ENCODE assay signal across 9 cellular contexts in the genomic region with DNA sequence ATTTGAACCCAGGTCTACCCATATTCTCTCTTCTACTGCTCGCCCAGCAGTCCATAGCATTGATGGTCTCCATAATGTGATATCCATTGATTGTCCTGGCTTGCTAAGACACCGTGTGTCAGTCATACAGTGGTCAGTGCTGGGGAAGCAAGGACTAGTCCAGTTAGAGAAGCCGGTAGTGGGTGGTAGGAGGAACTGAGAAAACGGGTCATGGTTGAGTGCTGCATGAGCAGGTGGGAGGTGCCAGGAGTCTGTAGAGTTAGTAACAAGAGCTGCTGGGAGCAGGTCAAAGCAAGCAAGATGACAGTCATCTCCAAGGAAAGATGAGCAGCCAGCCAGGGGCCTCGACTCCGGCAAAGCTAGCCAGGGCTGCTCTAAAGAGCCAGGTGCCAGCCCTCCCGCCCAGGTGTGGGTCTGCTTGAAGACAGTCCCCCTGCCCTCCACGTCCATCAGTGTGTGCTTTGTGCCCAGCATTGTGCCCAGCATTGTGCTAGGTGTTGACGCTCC. TPM values are rescaled to one million over a fixed set of nuclear protein-coding genes. Genes with fewer than 3 reads are reported as not detected.
DNase-seq lines count a peak whose midpoint lies in the region; ATAC-seq, FAIRE-seq and TF ChIP-seq lines count a peak whose summit lies in the region.
"Had no signal": no experiment of that assay in that cellular context is flagged by ENCODE, and none has a peak within 500 bp of the region (broad histone marks: within the 10 kb centered on the region; RNA-seq: fewer than 3 reads in every experiment).

No MANE protein-coding gene starts in this region.

- no peak for FAIRE-seq in frontal cortex (lab: Jason Lieb, UNC)

- H3K27me3 Mint-ChIP-seq in endodermal cell (ENCODE audit: insufficient read depth) (peaks cover 9% of the 10 kb centered on the region), type B pancreatic cell (peaks cover 2% of the 10 kb centered on the region)

- peaks cover 4% of the 10 kb centered on the region for H3K9me3 Mint-ChIP-seq in endodermal cell
- H3K9me3 Mint-ChIP-seq in type B pancreatic cell, result no peaks in the 10 kb centered on the region
- H3K9me3 Mint-ChIP-seq: natural killer cell had no signal

- H3K36me3 ChIP-seq in MM.1S (replicated peaks; ENCODE audit: insufficient read depth, low read length) (no peaks in the 10 kb centered on the region), endodermal cell (ENCODE audit: control insufficient read depth, insufficient read depth, low read length) (no peaks in the 10 kb centered on the region)

- no peaks in the 10 kb centered on the region for H3K36me3 Mint-ChIP-seq in endodermal cell (ENCODE audit: low read depth)
- no peaks in the 10 kb centered on the region for H3K36me3 Mint-ChIP-seq in type B pancreatic cell
- H3K36me3 Mint-ChIP-seq: natural killer cell had no signal

- H3K4me1 ChIP-seq in MM.1S (ENCODE audit: low read length) (peaks cover 42% of the 10 kb centered on the region), endodermal cell (ENCODE audit: control insufficient read depth, insufficient read depth, low read length) (peaks cover 21% of the 10 kb centered on the region)

- H3K9me3 ChIP-seq in MM.1S (replicated peaks; ENCODE audit: insufficient read depth, low read length) (no peaks in the 10 kb centered on the region), endodermal cell (ENCODE audit: control insufficient read depth, low read length) (no peaks in the 10 kb centered on the region)

- peak overlapping the region; percentile 80 for H3K27ac ChIP-seq in MM.1S (ENCODE audit: low read length)
- H3K27ac ChIP-seq in endodermal cell (ENCODE audit: low read depth, low read length), result no peak overlapping the region

- H3K9me2 ChIP-seq in MM.1S (replicated peaks; ENCODE audit: insufficient read depth, low read length), result no peaks in the 10 kb centered on the region

- no peaks in the 10 kb centered on the region for H3K79me2 ChIP-seq in MM.1S (ENCODE audit: low read length)

- H3F3A ChIP-seq in MM.1S (ENCODE audit: insufficient read depth, low read length), result peaks cover 39% of the 10 kb centered on the region

- peak; percentile 57 for ATAC-seq in GM21723 (IDR thresholded peaks at IDR 0.05; ENCODE audit: unreplicated experiment)

- peak overlapping the region; percentile 21 for H2AFZ ChIP-seq in MM.1S (ENCODE audit: low read length)

- no peaks in the 10 kb centered on the region for H4K20me1 ChIP-seq in MM.1S (ENCODE audit: insufficient read depth, low read length)

- peak overlapping the region; percentile 29; the same call in 1 of the 2 replicates for H3K4me3 ChIP-seq in MM.1S (ENCODE audit: low read length)
- H3K4me3 ChIP-seq in endodermal cell (ENCODE audit: low read length), result no peak overlapping the region

- H3K4me2 ChIP-seq in MM.1S (ENCODE audit: low read depth, low read length), result peak overlapping the region; percentile 63

- no peak overlapping the region for H3K4me3 Mint-ChIP-seq in endodermal cell
- H3K4me3 Mint-ChIP-seq in type B pancreatic cell, result no peak overlapping the region
- H3K4me3 Mint-ChIP-seq: natural killer cell had no signal

- DNase-seq in NCI-H2171 treated with DMSO at 0.1 percent for 48 hours (lab: John Stamatoyannopoulos, UW) (peak; percentile 56), NCI-H2171 (lab: John Stamatoyannopoulos, UW) (no peak), MM.1S (peak; percentile 79), endodermal cell (peak; percentile 57), type B pancreatic cell (ENCODE audit: extremely low spot score, unreplicated experiment) (no peak), frontal cortex (ENCODE audit: low spot score in 2 of 2) (no peak), LoVo (ENCODE audit: low spot score) (no peak)
- DNase-seq: natural killer cell had no signal

- H3K27ac Mint-ChIP-seq in endodermal cell (no peak overlapping the region), type B pancreatic cell (peak overlapping the region; percentile 51)

- H3K27me3 ChIP-seq in MM.1S (replicated peaks; ENCODE audit: insufficient read depth, low read length) (no peaks in the 10 kb centered on the region), endodermal cell (ENCODE audit: control insufficient read depth, insufficient read depth, low read length, poor library complexity, severe bottlenecking) (no peaks in the 10 kb centered on the region)

- H3K4me1 Mint-ChIP-seq in endodermal cell (peaks cover 45% of the 10 kb centered on the region), type B pancreatic cell (ENCODE audit: unreplicated experiment) (peaks cover 28% of the 10 kb centered on the region)

- TF ChIP-seq CTCF in MM.1S (IDR thresholded peaks at IDR 0.05; ENCODE audit: low read length), result no peak
- no peak for TF ChIP-seq CTCF in endodermal cell (conservative IDR thresholded peaks at IDR 0.05)
- TF ChIP-seq CTCF in type B pancreatic cell (conservative IDR thresholded peaks at IDR 0.05), result no peak

- 91 to 97% methylated on average over 6 to 9 of the region's 9 CpGs for WGBS in endodermal cell (ENCODE audit: insufficient coverage in 1 of 2, insufficient read length in 1 of 2), 2 experiments

- H3K9ac ChIP-seq in MM.1S (ENCODE audit: low read length), result peak overlapping the region; percentile 61
- H3K9ac ChIP-seq in endodermal cell (ENCODE audit: extremely low read depth, low read length, poor library complexity, severe bottlenecking), result no peak overlapping the region

RNA-seq across cellular contexts. Expression of a gene that starts 29.5 kb away (rescaled TPM):
- total RNA-seq in endodermal cell (10 to 100 TPM; 51.5 to 52.5 TPM), type B pancreatic cell (ENCODE audit: low replicate concordance) (42.3 and 57.3 TPM in 2 replicates), frontal cortex (68.9 TPM)
- 64.2 TPM for polyA plus RNA-seq in endodermal cell (2013, experiment 1 of 2)
- 62.6 TPM for polyA plus RNA-seq in endodermal cell (2013, experiment 2 of 2)

Comparison
In these comparisons a context has a peak if more than half of its experiments do, and no peak if none do; other contexts are left out.
1. DNase-seq: peak in NCI-H2171 treated with DMSO at 0.1 percent for 48 hours (single experiment), MM.1S (single experiment) and endodermal cell (single experiment); none in NCI-H2171 (single experiment), type B pancreatic cell (single experiment), frontal cortex (0 of 2) and LoVo (single experiment).